19 cellular contexts compared by ENCODE assay signal in the genomic region with DNA sequence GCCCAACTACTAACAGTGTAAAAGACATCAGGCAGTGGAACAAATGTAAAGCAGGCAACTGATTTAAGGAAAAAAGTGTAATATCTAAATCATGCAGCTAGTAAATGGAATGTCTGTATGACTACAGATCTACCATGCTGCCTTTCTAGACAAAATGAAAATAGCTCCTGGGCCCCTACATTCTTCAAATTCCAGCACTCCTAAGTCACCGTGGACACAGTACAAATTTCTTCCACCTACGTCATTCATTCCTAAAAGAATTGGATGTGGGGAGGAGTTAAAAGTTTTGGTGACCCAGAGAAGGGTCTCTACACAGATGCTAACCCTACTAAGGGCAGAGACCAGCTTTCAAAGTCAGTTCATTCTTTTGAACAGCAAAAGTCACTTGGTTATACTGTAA.
DNase-seq lines count a peak whose midpoint lies in the region; TF ChIP-seq lines count a peak whose summit lies in the region.
"Had no signal": no experiment of that assay in that cellular context is flagged by ENCODE, and none has a peak within 500 bp of the region (broad histone marks: within the 10 kb centered on the region; RNA-seq: fewer than 3 reads in every experiment).

No MANE protein-coding gene starts in this region.

- H3K9me3 ChIP-seq in breast epithelium (peaks cover 5 to 14% of the 10 kb centered on the region in 2 donors), adrenal gland (replicated peaks in 1 of 3) (no peaks in the 10 kb centered on the region), prostate gland (no peaks in the 10 kb centered on the region)

- H3K4me1 ChIP-seq in breast epithelium, result no peaks in the 10 kb centered on the region
- no peaks in the 10 kb centered on the region for H3K4me1 ChIP-seq in adrenal gland (replicated peaks in 1 of 2)
- no peaks in the 10 kb centered on the region for H3K4me1 ChIP-seq in prostate gland (replicated peaks)

- no TSS peak for BruUV-seq in MCF 10A (replicated peaks; lab: Mats Ljungman, UMichigan)

- no peaks in the 10 kb centered on the region for H3K36me3 ChIP-seq in breast epithelium
- no peaks in the 10 kb centered on the region for H3K36me3 ChIP-seq in adrenal gland (replicated peaks in 1 of 2)
- no peaks in the 10 kb centered on the region for H3K36me3 ChIP-seq in prostate gland
- H3K36me3 ChIP-seq: tibial artery had no signal

- H3K36me3 Mint-ChIP-seq in MCF 10A (ENCODE audit: insufficient read depth, unreplicated experiment), result no peaks in the 10 kb centered on the region
- no peaks in the 10 kb centered on the region for H3K36me3 Mint-ChIP-seq in activated T-helper 1 cell treated with anti-CD3 and anti-CD28 coated beads, Interleukin-12 subunit alpha, Interleukin-12 subunit beta, Interleukin-2, Interleukin-4 antibody, amounts not matched to agents 30 ng/mL and 10 ng/mL and 1 ng/mL, durations not matched to agents 14 hours and 24 hours and 36 hours (ENCODE audit: low read depth)
- H3K36me3 Mint-ChIP-seq: natural killer cell treated with Interleukin-12 subunit alpha and Interleukin-12 subunit beta and Interleukin-15 and Interleukin-18, amount 100 ng/mL, for 72 hours had no signal

- H3K27me3 Mint-ChIP-seq in MCF 10A (ENCODE audit: insufficient read depth, unreplicated experiment), result no peaks in the 10 kb centered on the region
- H3K27me3 Mint-ChIP-seq in activated T-helper 1 cell treated with anti-CD3 and anti-CD28 coated beads, Interleukin-12 subunit alpha, Interleukin-12 subunit beta, Interleukin-2, Interleukin-4 antibody, amounts not matched to agents 30 ng/mL and 10 ng/mL and 1 ng/mL, durations not matched to agents 14 hours and 24 hours and 36 hours (ENCODE audit: insufficient read depth), result no peaks in the 10 kb centered on the region

- POLR2A ChIA-PET in MCF 10A (lab: Yijun Ruan, JAX), result interaction anchor here (0.9 to 2.1 kb wide), 3 partner anchors 54 to 251 kb away, joined by 3 to 11 read pairs (median 3); a partner anchor contains a TSS

- CTCF ChIA-PET in MCF 10A (lab: Yijun Ruan, JAX), result interaction anchor here (0.7 to 8.1 kb wide), 2 partner anchors 9 to 1080 kb away, joined by 3 to 59 read pairs; no protein-coding TSS in a partner anchor

- no peak for TF ChIP-seq CTCF in MCF 10A (IDR thresholded peaks at IDR 0.05; ENCODE audit: unreplicated experiment)
- TF ChIP-seq CTCF in breast epithelium (IDR thresholded peaks at IDR 0.05), result no peak
- no peak for TF ChIP-seq CTCF in adrenal gland (IDR thresholded peaks at IDR 0.05)
- TF ChIP-seq CTCF in prostate gland (IDR thresholded peaks at IDR 0.05), result no peak

- H3K27ac Mint-ChIP-seq in MCF 10A (ENCODE audit: low read depth, unreplicated experiment), result peak overlapping the region; percentile 85
- H3K27ac Mint-ChIP-seq in activated T-helper 1 cell treated with anti-CD3 and anti-CD28 coated beads, Interleukin-12 subunit alpha, Interleukin-12 subunit beta, Interleukin-2, Interleukin-4 antibody, amounts not matched to agents 30 ng/mL and 10 ng/mL and 1 ng/mL, durations not matched to agents 14 hours and 24 hours and 36 hours, result no peak overlapping the region
- H3K27ac Mint-ChIP-seq: activated naive CD4-positive, alpha-beta T cell treated with anti-CD3 and anti-CD28 coated beads, Interleukin-2, amount 50 U/mL, for 72 hours; natural killer cell treated with Interleukin-12 subunit alpha and Interleukin-12 subunit beta and Interleukin-15 and Interleukin-18, amount 100 ng/mL, for 72 hours had no signal

- no peak overlapping the region for H3K4me3 ChIP-seq in breast epithelium
- H3K4me3 ChIP-seq in adrenal gland, result no peak overlapping the region
- no peak overlapping the region for H3K4me3 ChIP-seq in prostate gland
- H3K4me3 ChIP-seq: tibial artery had no signal

- WGBS in adrenal gland, 4 donors, result 55 to 79% (median 70%) methylated on average over 2 of the region's 2 CpGs
- WGBS in prostate gland, result 32% methylated on average over 2 of the region's 2 CpGs

- H3K27me3 ChIP-seq in breast epithelium (peaks cover 0 to 10% of the 10 kb centered on the region in 2 donors), adrenal gland (peaks cover 4% of the 10 kb centered on the region), prostate gland (replicated peaks; ENCODE audit: insufficient read depth) (no peaks in the 10 kb centered on the region)
- H3K27me3 ChIP-seq: tibial artery had no signal

- no peak overlapping the region for H3K27ac ChIP-seq in breast epithelium
- H3K27ac ChIP-seq in adrenal gland, result no peak overlapping the region
- no peak overlapping the region for H3K27ac ChIP-seq in prostate gland
- H3K27ac ChIP-seq: 22Rv1 had no signal

- H3K9me3 Mint-ChIP-seq in MCF 10A (ENCODE audit: unreplicated experiment), result peaks cover 14% of the 10 kb centered on the region
- peaks cover 18% of the 10 kb centered on the region for H3K9me3 Mint-ChIP-seq in activated T-helper 1 cell treated with anti-CD3 and anti-CD28 coated beads, Interleukin-12 subunit alpha, Interleukin-12 subunit beta, Interleukin-2, Interleukin-4 antibody, amounts not matched to agents 30 ng/mL and 10 ng/mL and 1 ng/mL, durations not matched to agents 14 hours and 24 hours and 36 hours
- H3K9me3 Mint-ChIP-seq: natural killer cell treated with Interleukin-12 subunit alpha and Interleukin-12 subunit beta and Interleukin-15 and Interleukin-18, amount 100 ng/mL, for 72 hours had no signal

- TF ChIP-seq POLR2A in breast epithelium (IDR thresholded peaks at IDR 0.05) (no peak), adrenal gland (IDR thresholded peaks at IDR 0.05) (no peak), prostate gland (IDR thresholded peaks at IDR 0.05) (no peak)

- peaks cover 26% of the 10 kb centered on the region for H3K4me1 Mint-ChIP-seq in MCF 10A (ENCODE audit: insufficient read depth, unreplicated experiment)
- no peaks in the 10 kb centered on the region for H3K4me1 Mint-ChIP-seq in activated T-helper 1 cell treated with anti-CD3 and anti-CD28 coated beads, Interleukin-12 subunit alpha, Interleukin-12 subunit beta, Interleukin-2, Interleukin-4 antibody, amounts not matched to agents 30 ng/mL and 10 ng/mL and 1 ng/mL, durations not matched to agents 14 hours and 24 hours and 36 hours (ENCODE audit: low read depth)

- no peak overlapping the region for H3K4me3 Mint-ChIP-seq in MCF 10A (ENCODE audit: unreplicated experiment)
- no peak overlapping the region for H3K4me3 Mint-ChIP-seq in activated T-helper 1 cell treated with anti-CD3 and anti-CD28 coated beads, Interleukin-12 subunit alpha, Interleukin-12 subunit beta, Interleukin-2, Interleukin-4 antibody, amounts not matched to agents 30 ng/mL and 10 ng/mL and 1 ng/mL, durations not matched to agents 14 hours and 24 hours and 36 hours
- H3K4me3 Mint-ChIP-seq: natural killer cell treated with Interleukin-12 subunit alpha and Interleukin-12 subunit beta and Interleukin-15 and Interleukin-18, amount 100 ng/mL, for 72 hours had no signal

- DNase-seq in MCF 10A (ENCODE audit: unreplicated experiment) (peak; percentile 38), breast epithelium (ENCODE audit: low spot score in 2 of 2) (no peak), T1000 (lab: John Stamatoyannopoulos, UW) (peak; percentile 24), fibroblast of peridontal ligament (ENCODE audit: extremely low read depth) (peak; percentile 57), adrenal gland (no peak), prostate gland (ENCODE audit: low spot score) (no peak), iPS-NIHi11 (ENCODE audit: low spot score) (no peak)
- DNase-seq in activated T-helper 1 cell treated with anti-CD3 and anti-CD28 coated beads, Interleukin-12 subunit alpha, Interleukin-12 subunit beta, Interleukin-2, Interleukin-4 antibody, amounts not matched to agents 30 ng/mL and 10 ng/mL and 1 ng/mL, durations not matched to agents 14 hours and 24 hours and 36 hours (ENCODE audit: low spot score), result no peak
- DNase-seq: activated CD4-positive, alpha-beta T cell treated with anti-CD3 and anti-CD28 coated beads for 1 hour; activated CD8-positive, alpha-beta memory T cell treated with anti-CD3 and anti-CD28 coated beads, Interleukin-2, amount 50 U/mL, for 48 hours; erythroblast; NCI-H187; NCI-H526; stimulated activated CD4-positive, alpha-beta T cell treated with anti-CD3 and anti-CD28 coated beads, Interleukin-1b, Interleukin-23, amount 100 ng/mL, for 48 hours; T-helper 2 cell; tibial artery had no signal

- intact Hi-C loops in MCF 10A (cut with micrococcal nuclease), result no loop called here
- intact Hi-C loops in breast epithelium (cut with DNase I; ENCODE audit: low total_unique reads), result no loop called here
- intact Hi-C loops in adrenal gland (cut with DNase I), result no loop called here
- intact Hi-C loops in prostate gland (cut with DNase I), result no loop called here
- intact Hi-C loops in activated T-helper 1 cell treated with anti-CD3 and anti-CD28 coated beads, Interleukin-12 subunit alpha, Interleukin-12 subunit beta, Interleukin-2, Interleukin-4 antibody, amounts not matched to agents 30 ng/mL and 10 ng/mL and 1 ng/mL, durations not matched to agents 14 hours and 24 hours and 36 hours (cut with micrococcal nuclease), result no loop called here

Comparison
In these comparisons a context has a peak if more than half of its experiments do, and no peak if none do; other contexts are left out.
1. DNase-seq: peak in MCF 10A (single experiment), T1000 (single experiment) and fibroblast of peridontal ligament (single experiment); none in breast epithelium (0 of 2), adrenal gland (0 of 7), prostate gland (single experiment), iPS-NIHi11 (single experiment) and activated T-helper 1 cell treated with anti-CD3 and anti-CD28 coated beads, Interleukin-12 subunit alpha, Interleukin-12 subunit beta, Interleukin-2, Interleukin-4 antibody, amounts not matched to agents 30 ng/mL and 10 ng/mL and 1 ng/mL, durations not matched to agents 14 hours and 24 hours and 36 hours (single experiment).